Comparison of ENCODE assay signal across 19 cellular contexts in the genomic region with DNA sequence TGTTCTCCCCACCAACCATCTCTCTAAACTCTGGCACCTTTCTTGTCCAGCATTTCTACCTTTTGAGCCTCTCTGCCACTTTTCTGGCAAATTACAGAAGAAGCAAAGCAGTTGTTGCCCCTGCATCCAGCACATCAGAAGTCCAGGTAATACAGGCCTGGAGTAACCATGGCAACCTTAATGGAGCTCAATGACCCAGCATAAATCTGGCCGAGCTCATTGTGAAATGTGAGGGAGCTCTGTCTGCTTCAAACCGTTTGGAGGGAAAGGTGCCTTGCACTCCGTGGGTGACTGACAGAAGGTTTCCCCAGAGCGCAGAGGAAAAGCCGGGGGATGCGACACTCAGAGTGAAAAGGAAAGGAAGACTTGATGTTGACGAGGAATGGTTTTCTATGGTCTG.
"Had no signal": no experiment of that assay in that cellular context is flagged by ENCODE, and none has a peak within 500 bp of the region (broad histone marks: within the 10 kb centered on the region; RNA-seq: fewer than 3 reads in every experiment).

No MANE protein-coding gene starts in this region.

- H3K27me3 ChIP-seq: adrenal gland, ovary, upper lobe of left lung had no signal

- H3K36me3 ChIP-seq: adrenal gland, esophagus squamous epithelium, heart right ventricle, ovary, thoracic aorta, upper lobe of left lung had no signal

- H3K4me1 ChIP-seq: adrenal gland, esophagus squamous epithelium, heart right ventricle, upper lobe of left lung had no signal

- H3K4me3 ChIP-seq: adrenal gland, esophagus squamous epithelium, heart right ventricle, mucosa of descending colon, ovary, thoracic aorta, upper lobe of left lung had no signal

- ATAC-seq: activated CD4-positive, alpha-beta T cell treated with anti-CD3 and anti-CD28 coated beads for 36 hours; activated naive CD4-positive, alpha-beta T cell treated with anti-CD3 and anti-CD28 coated beads, Interleukin-2, amount 50 U/mL, for 72 hours; heart right ventricle; mucosa of descending colon; stimulated activated naive B cell treated with anti-CD40 and anti-IgM and Interleukin-4, amounts not matched to agents 10 μg/mL and 1 μg/mL and 100 μg/mL, for 72 hours had no signal

- FAIRE-seq: astrocyte, bronchial epithelial cell, endothelial cell of umbilical vein, TTC549 had no signal

- DNase-seq: activated CD4-positive, alpha-beta memory T cell treated with anti-CD3 and anti-CD28 coated beads for 36 hours; activated CD4-positive, alpha-beta T cell treated with anti-CD3 and anti-CD28 coated beads for 36 hours; activated gamma-delta T cell treated with Interleukin-2 at 50 U/mL for 16 hours; activated T-cell treated with anti-CD3 and anti-CD28 coated beads for 4 hours; adrenal gland; effector CD8-positive, alpha-beta T cell; esophagus squamous epithelium; heart right ventricle; mucosa of descending colon; naive B cell; ovary; stimulated activated naive B cell treated with anti-CD40 and anti-IgM and Interleukin-4, amounts not matched to agents 10 μg/mL and 1 μg/mL and 100 μg/mL, for 72 hours; upper lobe of left lung had no signal

- H3K27ac ChIP-seq: adrenal gland, esophagus squamous epithelium, heart right ventricle, ovary, thoracic aorta, upper lobe of left lung had no signal

- H3K9me3 ChIP-seq: adrenal gland, esophagus squamous epithelium, heart right ventricle, mucosa of descending colon, ovary, thoracic aorta, upper lobe of left lung had no signal
